Comparison of ENCODE assay signal across 20 cellular contexts in the genomic region with DNA sequence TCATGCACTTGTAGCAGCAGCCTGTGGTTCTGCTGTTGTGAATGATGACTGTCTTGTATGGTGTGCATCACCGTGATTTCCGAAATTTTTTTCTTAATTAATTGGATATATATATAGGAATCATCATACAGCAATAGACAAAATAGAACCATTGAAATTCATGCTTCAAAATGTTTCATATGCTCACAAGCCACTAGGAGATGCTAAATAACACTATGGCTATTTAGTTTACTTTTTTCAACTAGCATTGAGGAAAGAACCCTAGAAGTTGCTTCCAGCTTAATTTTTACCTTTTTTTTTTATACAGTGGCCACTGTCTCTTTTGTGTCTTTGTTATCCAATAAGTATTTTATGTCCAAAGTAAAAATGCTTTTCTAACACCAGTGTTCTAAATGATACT.
A peak's percentile ranks its signal among the peaks of the same experiment; 100 is the strongest.
DNase-seq lines count a peak whose midpoint lies in the region; ATAC-seq, FAIRE-seq and TF ChIP-seq lines count a peak whose summit lies in the region.
"Had no signal": no experiment of that assay in that cellular context is flagged by ENCODE, and none has a peak within 500 bp of the region (broad histone marks: within the 10 kb centered on the region; RNA-seq: fewer than 3 reads in every experiment).

No MANE protein-coding gene starts in this region.

- intact Hi-C loops in left ventricle myocardium inferior (cut with micrococcal nuclease) (no loop called here), right cardiac atrium (cut with DNase I) (no loop called here)

- DNase-seq in left ventricle myocardium inferior: no peak
- no peak for DNase-seq in right cardiac atrium
- no peak for DNase-seq in fibroblast of mammary gland (ENCODE audit: low read depth)
- DNase-seq in frontal cortex (ENCODE audit: low spot score in 2 of 2): no peak
- DNase-seq: ACHN; activated CD4-positive, alpha-beta T cell treated with anti-CD3 and anti-CD28 coated beads, Interleukin-2, amount 10 ng/mL, durations not matched to agents 24 days and 14 days; activated naive CD8-positive, alpha-beta T cell treated with anti-CD3 and anti-CD28 coated beads, Interleukin-2, amount 50 U/mL, for 24 hours; cortex of kidney; DMS153; NCI-H187; RPMI8226; stimulated activated naive CD4-positive, alpha-beta T cell; uterus had no signal

- H3K4me3 ChIP-seq in left ventricle myocardium inferior (no peak overlapping the region), right cardiac atrium (ENCODE audit: low read length) (no peak overlapping the region), fibroblast of mammary gland (ENCODE audit: control insufficient read depth, low read depth, low read length) (no peak overlapping the region)
- H3K4me3 ChIP-seq: HAP-1, uterus had no signal

- H3K27ac ChIP-seq in left ventricle myocardium inferior (replicated peaks) (no peak overlapping the region), right cardiac atrium (ENCODE audit: low read length) (no peak overlapping the region)
- H3K27ac ChIP-seq: HL-60, neutrophil, uterus had no signal

- H3K4me1 ChIP-seq in left ventricle myocardium inferior (peaks cover 3% of the 10 kb centered on the region), right cardiac atrium (ENCODE audit: control insufficient read depth, insufficient read depth, low read length) (peaks cover 2% of the 10 kb centered on the region)
- H3K4me1 ChIP-seq: HAP-1, uterus had no signal

- peaks cover 9% of the 10 kb centered on the region for H3K9me3 ChIP-seq in left ventricle myocardium inferior (replicated peaks)
- H3K9me3 ChIP-seq in right cardiac atrium (ENCODE audit: control insufficient read depth, low read length): no peaks in the 10 kb centered on the region
- H3K9me3 ChIP-seq: HAP-1, neutrophil, uterus had no signal

- no peaks in the 10 kb centered on the region for H3K36me3 ChIP-seq in left ventricle myocardium inferior
- H3K36me3 ChIP-seq: HAP-1, neutrophil, uterus had no signal

- no peak for ATAC-seq in right cardiac atrium
- ATAC-seq in SK-N-SH treated with all-trans-retinoic acid at 6 μM for 48 hours: peak; percentile 38; the same call in 1 of the 3 replicates
- no peak for ATAC-seq in HG03039 (IDR thresholded peaks at IDR 0.05; ENCODE audit: unreplicated experiment)
- no peak for ATAC-seq in HG03432 (IDR thresholded peaks at IDR 0.05; ENCODE audit: unreplicated experiment)
- no peak for ATAC-seq in HG02970 (IDR thresholded peaks at IDR 0.05; ENCODE audit: low FRiP score, unreplicated experiment)
- ATAC-seq: activated naive CD8-positive, alpha-beta T cell treated with anti-CD3 and anti-CD28 coated beads, Interleukin-2, amount 50 U/mL, for 24 hours had no signal

- no peak for FAIRE-seq in frontal cortex (lab: Jason Lieb, UNC)

- WGBS in right cardiac atrium: 87% methylated on average over 2 of the region's 2 CpGs

- H3K27me3 ChIP-seq in left ventricle myocardium inferior (ENCODE audit: low read depth) (no peaks in the 10 kb centered on the region), right cardiac atrium (ENCODE audit: control insufficient read depth, insufficient read depth) (no peaks in the 10 kb centered on the region)
- H3K27me3 ChIP-seq: neutrophil, uterus had no signal

- TF ChIP-seq CTCF in left ventricle myocardium inferior (IDR thresholded peaks at IDR 0.05; ENCODE audit: borderline replicate concordance): peak; percentile 28
- TF ChIP-seq CTCF in fibroblast of mammary gland (conservative IDR thresholded peaks at IDR 0.05; ENCODE audit: control insufficient read depth, insufficient read depth, low read depth, low read length): peak; percentile 28

TF ChIP-seq in SK-N-SH treated with all-trans-retinoic acid at 6 μM for 48 hours, 23 proteins besides CTCF, POLR2A, EP300 and RAD21:
- no peak for TF ChIP-seq CREB5 (CRISPR knock-in tag; IDR thresholded peaks at IDR 0.05; ENCODE audit: low read depth)
- no peak for TF ChIP-seq ZNF70 (CRISPR knock-in tag; IDR thresholded peaks at IDR 0.05)
- no peak for TF ChIP-seq ZC3H10 (CRISPR knock-in tag; IDR thresholded peaks at IDR 0.05)
- TF ChIP-seq BACH2 (CRISPR knock-in tag; IDR thresholded peaks at IDR 0.05; ENCODE audit: borderline replicate concordance): no peak
- TF ChIP-seq ARNTL (CRISPR knock-in tag; IDR thresholded peaks at IDR 0.05; ENCODE audit: borderline replicate concordance, low read depth): no peak
- no peak for TF ChIP-seq ZNF565 (CRISPR knock-in tag; conservative IDR thresholded peaks at IDR 0.05; ENCODE audit: low read depth)
- TF ChIP-seq GLIS3 (CRISPR knock-in tag; IDR thresholded peaks at IDR 0.05): no peak
- no peak for TF ChIP-seq PPARA (CRISPR knock-in tag; IDR thresholded peaks at IDR 0.05; ENCODE audit: borderline replicate concordance)
- TF ChIP-seq, protein P1, sequence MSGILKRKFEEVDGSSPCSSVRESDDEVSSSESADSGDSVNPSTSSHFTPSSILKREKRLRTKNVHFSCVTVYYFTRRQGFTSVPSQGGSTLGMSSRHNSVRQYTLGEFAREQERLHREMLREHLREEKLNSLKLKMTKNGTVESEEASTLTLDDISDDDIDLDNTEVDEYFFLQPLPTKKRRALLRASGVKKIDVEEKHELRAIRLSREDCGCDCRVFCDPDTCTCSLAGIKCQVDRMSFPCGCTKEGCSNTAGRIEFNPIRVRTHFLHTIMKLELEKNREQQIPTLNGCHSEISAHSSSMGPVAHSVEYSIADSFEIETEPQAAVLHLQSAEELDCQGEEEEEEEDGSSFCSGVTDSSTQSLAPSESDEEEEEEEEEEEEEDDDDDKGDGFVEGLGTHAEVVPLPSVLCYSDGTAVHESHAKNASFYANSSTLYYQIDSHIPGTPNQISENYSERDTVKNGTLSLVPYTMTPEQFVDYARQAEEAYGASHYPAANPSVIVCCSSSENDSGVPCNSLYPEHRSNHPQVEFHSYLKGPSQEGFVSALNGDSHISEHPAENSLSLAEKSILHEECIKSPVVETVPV (CRISPR knock-in tag; IDR thresholded peaks at IDR 0.05): no peak
- TF ChIP-seq ZFP3 (CRISPR knock-in tag; IDR thresholded peaks at IDR 0.05): no peak
